ENCODE assay signal across 1 cellular context in the genomic region with DNA sequence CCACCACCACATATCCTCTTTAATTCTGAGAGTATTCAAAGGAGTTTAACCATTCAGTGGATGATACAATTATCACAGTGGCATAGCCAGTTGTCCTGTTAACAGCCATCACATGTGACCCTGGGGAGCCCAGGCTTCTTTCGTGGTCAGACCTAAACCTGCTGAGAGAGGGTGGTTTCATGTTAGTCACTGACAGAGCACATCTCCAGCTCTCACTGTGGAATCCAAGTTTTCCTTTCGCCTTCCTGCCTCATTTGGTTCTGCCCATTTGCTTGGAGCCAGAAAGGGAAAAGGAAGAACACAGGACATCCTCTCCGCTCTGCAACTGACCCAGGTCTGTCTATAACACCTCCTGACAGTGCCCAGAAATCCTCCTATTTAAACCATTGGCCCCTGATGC.
TF ChIP-seq lines count a peak whose summit lies in the region.

No MANE protein-coding gene starts in this region.

TF ChIP-seq in HepG2, 621 proteins besides CTCF, POLR2A, EP300 and RAD21:
- TF ChIP-seq TGIF2 (CRISPR knock-in tag; IDR thresholded peaks at IDR 0.05) (no peak), PRMT3 (CRISPR knock-in tag; IDR thresholded peaks at IDR 0.05; ENCODE audit: borderline replicate concordance, low read depth) (no peak), RFX3 (CRISPR knock-in tag; IDR thresholded peaks at IDR 0.05) (no peak), ZFP62 (CRISPR knock-in tag; IDR thresholded peaks at IDR 0.05) (no peak), ZNF75D (CRISPR knock-in tag; IDR thresholded peaks at IDR 0.05; ENCODE audit: borderline replicate concordance) (no peak), ARNT (IDR thresholded peaks at IDR 0.05) (no peak), PHF21A (CRISPR knock-in tag; IDR thresholded peaks at IDR 0.05) (no peak), ZNF788 (CRISPR knock-in tag; IDR thresholded peaks at IDR 0.05; ENCODE audit: borderline replicate concordance) (no peak)
- TF ChIP-seq, protein P1, sequence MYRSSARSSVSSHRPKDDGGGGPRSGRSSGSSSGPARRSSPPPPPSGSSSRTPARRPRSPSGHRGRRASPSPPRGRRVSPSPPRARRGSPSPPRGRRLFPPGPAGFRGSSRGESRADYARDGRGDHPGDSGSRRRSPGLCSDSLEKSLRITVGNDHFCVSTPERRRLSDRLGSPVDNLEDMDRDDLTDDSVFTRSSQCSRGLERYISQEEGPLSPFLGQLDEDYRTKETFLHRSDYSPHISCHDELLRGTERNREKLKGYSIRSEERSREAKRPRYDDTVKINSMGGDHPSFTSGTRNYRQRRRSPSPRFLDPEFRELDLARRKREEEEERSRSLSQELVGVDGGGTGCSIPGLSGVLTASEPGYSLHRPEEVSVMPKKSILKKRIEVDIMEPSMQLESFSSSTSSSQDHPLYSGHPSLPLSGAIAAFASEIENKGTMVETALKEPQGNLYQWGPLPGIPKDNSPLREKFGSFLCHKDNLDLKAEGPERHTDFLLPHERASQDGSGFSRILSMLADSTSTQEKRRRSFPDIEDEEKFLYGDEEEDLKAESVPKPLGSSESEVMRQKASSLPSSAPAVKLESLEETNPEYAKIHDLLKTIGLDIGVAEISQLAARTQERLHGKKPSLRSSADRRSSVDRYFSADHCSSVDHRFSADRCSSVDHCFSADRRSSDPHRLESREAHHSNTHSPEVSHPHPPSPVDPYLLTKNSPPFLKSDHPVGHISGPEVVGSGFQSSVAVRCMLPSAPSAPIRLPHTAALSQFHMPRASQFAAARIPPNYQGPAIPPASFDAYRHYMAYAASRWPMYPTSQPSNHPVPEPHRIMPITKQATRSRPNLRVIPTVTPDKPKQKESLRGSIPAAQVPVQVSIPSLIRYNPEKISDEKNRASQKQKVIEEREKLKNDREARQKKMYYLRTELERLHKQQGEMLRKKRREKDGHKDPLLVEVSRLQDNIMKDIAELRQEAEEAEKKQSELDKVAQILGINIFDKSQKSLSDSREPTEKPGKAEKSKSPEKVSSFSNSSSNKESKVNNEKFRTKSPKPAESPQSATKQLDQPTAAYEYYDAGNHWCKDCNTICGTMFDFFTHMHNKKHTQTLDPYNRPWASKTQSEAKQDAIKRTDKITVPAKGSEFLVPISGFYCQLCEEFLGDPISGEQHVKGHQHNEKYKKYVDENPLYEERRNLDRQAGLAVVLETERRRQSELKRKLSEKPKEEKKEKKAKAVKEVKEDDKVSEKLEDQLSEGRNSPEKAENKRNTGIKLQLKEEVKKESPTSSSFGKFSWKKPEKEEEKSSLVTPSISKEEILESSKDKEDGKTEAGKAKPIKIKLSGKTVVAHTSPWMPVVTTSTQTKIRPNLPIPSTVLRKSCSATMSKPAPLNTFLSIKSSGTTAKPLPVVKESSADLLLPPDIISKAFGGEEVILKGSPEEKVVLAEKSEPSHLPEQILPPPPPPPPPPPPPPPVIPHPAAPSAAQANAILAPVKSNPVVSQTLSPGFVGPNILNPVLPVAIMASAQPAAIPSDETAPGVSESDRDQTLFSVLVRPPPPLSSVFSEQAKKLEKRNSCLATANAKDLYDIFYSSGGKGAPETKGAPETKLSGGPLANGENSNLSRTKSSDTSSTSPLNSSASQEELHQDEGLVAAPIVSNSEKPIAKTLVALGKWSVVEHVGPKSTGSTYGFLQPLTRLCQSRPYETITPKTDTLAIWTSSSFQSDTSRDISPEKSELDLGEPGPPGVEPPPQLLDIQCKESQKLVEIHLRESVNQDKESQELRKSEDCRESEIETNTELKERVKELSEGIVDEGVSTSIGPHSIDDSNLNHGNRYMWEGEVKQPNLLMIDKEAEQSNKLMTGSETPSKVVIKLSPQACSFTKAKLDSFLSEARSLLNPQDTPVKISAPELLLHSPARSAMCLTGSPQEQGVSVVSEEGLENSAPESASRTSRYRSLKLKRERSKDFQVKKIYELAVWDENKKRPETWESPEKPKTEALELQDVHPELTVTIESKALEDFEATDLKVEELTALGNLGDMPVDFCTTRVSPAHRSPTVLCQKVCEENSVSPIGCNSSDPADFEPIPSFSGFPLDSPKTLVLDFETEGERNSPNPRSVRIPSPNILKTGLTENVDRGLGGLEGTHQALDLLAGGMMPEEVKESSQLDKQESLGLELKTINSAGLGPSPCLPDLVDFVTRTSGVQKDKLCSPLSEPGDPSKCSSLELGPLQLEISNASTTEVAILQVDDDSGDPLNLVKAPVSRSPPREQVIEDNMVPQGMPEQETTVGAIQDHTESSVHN (CRISPR knock-in tag; IDR thresholded peaks at IDR 0.05), result no peak
